11 cellular contexts compared by ENCODE assay signal in the genomic region with DNA sequence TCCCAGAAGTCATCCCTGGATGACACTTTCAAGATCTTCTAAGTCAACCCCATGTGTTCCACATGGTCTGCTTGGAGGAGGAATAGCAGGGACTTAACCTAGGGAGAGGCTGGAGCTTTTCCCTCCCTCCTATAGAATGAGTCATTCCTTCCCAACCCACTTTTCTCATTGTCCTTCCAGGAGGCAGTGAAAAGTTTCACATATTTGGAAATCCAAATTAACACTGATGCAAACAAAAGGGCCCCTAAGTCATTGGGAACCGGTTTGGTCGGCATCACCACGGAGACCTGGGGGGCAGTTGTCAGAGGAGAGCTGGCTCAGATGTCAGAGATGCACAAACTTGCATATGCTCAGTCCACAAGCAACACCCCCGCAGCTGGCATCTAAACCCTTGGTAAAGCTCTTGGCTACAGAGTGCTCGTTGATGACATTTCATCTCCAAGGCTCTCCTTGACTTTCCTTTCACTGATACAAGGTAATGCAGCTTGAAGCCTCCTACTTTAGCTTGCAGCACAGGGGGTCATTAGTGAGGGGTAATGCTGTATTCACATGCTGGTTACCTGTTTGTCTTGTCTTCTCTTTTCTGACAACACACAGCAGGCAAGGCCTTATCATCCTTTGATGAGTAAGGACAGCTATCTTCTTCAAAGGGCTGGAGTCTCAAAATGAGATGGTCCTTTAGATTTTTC. TPM values are rescaled to one million over a fixed set of nuclear protein-coding genes. Genes with fewer than 3 reads are reported as not detected.
DNase-seq lines count a peak whose midpoint lies in the region; ATAC-seq and TF ChIP-seq lines count a peak whose summit lies in the region.
"Had no signal": no experiment of that assay in that cellular context is flagged by ENCODE, and none has a peak within 500 bp of the region (broad histone marks: within the 10 kb centered on the region; RNA-seq: fewer than 3 reads in every experiment).

No MANE protein-coding gene starts in this region.

- H3K4me2 ChIP-seq in PC-9, result peak overlapping the region; percentile 69
- peak overlapping the region; percentile 27 for H3K4me2 ChIP-seq in smooth muscle cell

- DNase-seq in NCI-H345 treated with DMSO at 0.1 percent for 48 hours (lab: John Stamatoyannopoulos, UW; ENCODE audit: unreplicated experiment), result peak; percentile 4
- DNase-seq in NCI-H345 (lab: John Stamatoyannopoulos, UW), result no peak
- DNase-seq in PC-9, result peak; percentile 87 to 99
- peak; percentile 9 for DNase-seq in fibroblast of gingiva (ENCODE audit: low read depth)
- no peak for DNase-seq in smooth muscle cell (lab: John Stamatoyannopoulos, UW; ENCODE audit: unreplicated experiment)
- no peak for DNase-seq in Kasumi-1 (lab: John Stamatoyannopoulos, UW)
- no peak for DNase-seq in GF-D8 (lab: John Stamatoyannopoulos, UW)
- DNase-seq: hippocampal formation, NCI-H187 had no signal

- H3K79me2 ChIP-seq in PC-9 (ENCODE audit: low read depth), result 0 out of 2 replicates have a peak, but pooled peaks cover 4% of the 10 kb centered on the region
- no peaks in the 10 kb centered on the region for H3K79me2 ChIP-seq in smooth muscle cell (ENCODE audit: low read depth)

- no peak for TF ChIP-seq CTCF in PC-9 (conservative IDR thresholded peaks at IDR 0.05)
- TF ChIP-seq CTCF in smooth muscle cell (IDR thresholded peaks at IDR 0.05; ENCODE audit: borderline replicate concordance, insufficient read depth, poor library complexity, severe bottlenecking), result no peak

- H3K4me1 ChIP-seq in PC-9 (replicated peaks; ENCODE audit: insufficient read depth), result peaks cover 57% of the 10 kb centered on the region
- peaks cover 10% of the 10 kb centered on the region for H3K4me1 ChIP-seq in smooth muscle cell (ENCODE audit: low read depth)

- peaks cover 30% of the 10 kb centered on the region for H3F3A ChIP-seq in PC-9 (ENCODE audit: insufficient read depth, low read depth)
- no peaks in the 10 kb centered on the region for H3F3A ChIP-seq in smooth muscle cell (ENCODE audit: low read depth)

- H2AFZ ChIP-seq in PC-9, result no peak overlapping the region
- no peak overlapping the region for H2AFZ ChIP-seq in smooth muscle cell (ENCODE audit: low read depth)

- H3K27ac ChIP-seq in PC-9, result peak overlapping the region; percentile 88
- H3K27ac ChIP-seq in smooth muscle cell (ENCODE audit: low read depth), result no peak overlapping the region

- H4K20me1 ChIP-seq in PC-9 (ENCODE audit: insufficient read depth), result no peaks in the 10 kb centered on the region
- no peaks in the 10 kb centered on the region for H4K20me1 ChIP-seq in smooth muscle cell (ENCODE audit: low read depth)

- TSS peak; percentile 83 for BruUV-seq in PC-9 (replicated peaks; lab: Mats Ljungman, UMichigan)

- no peaks in the 10 kb centered on the region for H3K9me2 ChIP-seq in PC-9 (ENCODE audit: insufficient read depth)

- H3K9me3 ChIP-seq in PC-9 (ENCODE audit: insufficient read depth, low read depth), result no peaks in the 10 kb centered on the region
- H3K9me3 ChIP-seq in smooth muscle cell (replicated peaks; ENCODE audit: low read depth), result no peaks in the 10 kb centered on the region

- H3K36me3 ChIP-seq in PC-9 (ENCODE audit: low read depth) (no peaks in the 10 kb centered on the region), smooth muscle cell (ENCODE audit: low read depth) (no peaks in the 10 kb centered on the region)

- intact Hi-C loops in PC-9 (cut with micrococcal nuclease; ENCODE audit: unreplicated experiment), result loop anchor here (1.0 to 5.0 kb wide), 10 partner anchors 13 to 164 kb away; partner anchors contain the start of gene LRRC8D

- H3K9ac ChIP-seq in smooth muscle cell (ENCODE audit: low read depth), result no peak overlapping the region

- WGBS in smooth muscle cell (ENCODE audit: low lambda C conversion rate), result 25% methylated on average over 5 of the region's 5 CpGs

- CTCF ChIA-PET in PC-9 (lab: Charles Lee), result interaction anchor here (0.6 kb wide), 2 partner anchors 174 to 195 kb away, joined by 3 to 6 read pairs; no protein-coding TSS in a partner anchor

- ATAC-seq in GM19023 (IDR thresholded peaks at IDR 0.05; ENCODE audit: unreplicated experiment), result no peak
- ATAC-seq: activated naive CD4-positive, alpha-beta T cell treated with anti-CD3 and anti-CD28 coated beads, Interleukin-2, amount 50 U/mL, for 72 hours had no signal

- H3K27me3 ChIP-seq in PC-9 (ENCODE audit: insufficient read depth, low read depth) (no peaks in the 10 kb centered on the region), smooth muscle cell (ENCODE audit: low read depth) (no peaks in the 10 kb centered on the region)

- H3K4me3 ChIP-seq in PC-9 (peak overlapping the region; percentile 13; the same call in 1 of the 2 replicates), smooth muscle cell (no peak overlapping the region)

- POLR2A ChIA-PET in PC-9 (lab: Charles Lee; ENCODE audit: unreplicated experiment), result interaction anchor here (0.5 to 1.3 kb wide), 5 partner anchors 12 to 787 kb away, joined by 3 to 7 read pairs (median 4); partner anchors contain the start of gene LRRC8D

RNA-seq across cellular contexts. Expression of gene LRRC8D, which starts 12.3 kb away (rescaled TPM):
- total RNA-seq in PC-9 (2021) (71.9 and 75.9 TPM in 2 replicates), smooth muscle cell (14.7 and 25.1 TPM in 2 replicates)
- 5.2 and 13.9 TPM in 2 replicates for polyA plus RNA-seq in smooth muscle cell

Comparison
In these comparisons a context has a peak if more than half of its experiments do, and no peak if none do; other contexts are left out.
1. DNase-seq: peak in NCI-H345 treated with DMSO at 0.1 percent for 48 hours (single experiment), PC-9 (2 of 2) and fibroblast of gingiva (single experiment); none in NCI-H345 (single experiment), smooth muscle cell (single experiment), Kasumi-1 (0 of 2) and GF-D8 (single experiment).